Comparison of ENCODE assay signal across 16 cellular contexts in the genomic region with DNA sequence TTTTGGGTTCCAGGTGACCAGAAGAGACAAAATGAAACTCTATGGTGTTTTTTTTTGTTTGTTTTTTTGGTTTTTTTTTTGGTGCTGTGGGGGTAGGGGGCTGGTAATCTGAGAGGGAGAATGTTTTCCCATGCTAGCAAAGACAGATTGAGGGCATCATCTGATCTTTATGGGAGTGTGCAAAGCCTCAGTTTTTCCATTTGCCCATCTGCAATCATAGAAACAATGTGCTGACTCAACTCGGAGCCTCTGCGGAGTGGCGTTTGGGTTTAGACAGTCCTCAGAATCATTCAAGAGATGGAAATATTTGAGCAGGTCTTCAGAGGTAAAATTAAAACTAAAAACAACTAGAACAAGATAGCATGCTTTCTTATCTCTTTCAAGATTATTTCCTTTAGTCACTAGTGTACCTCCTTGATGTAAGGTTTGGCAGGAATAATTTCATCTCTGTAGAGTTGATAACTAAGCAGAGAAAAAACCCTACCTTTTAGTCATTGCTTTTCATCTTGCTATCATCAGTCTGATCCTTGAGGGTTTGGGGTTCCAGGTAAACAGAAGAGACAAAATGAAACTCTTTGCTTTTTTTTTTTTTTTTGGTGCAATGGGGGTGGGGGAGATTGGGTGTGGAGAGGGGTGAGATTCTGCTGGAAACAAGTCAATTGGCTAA. TPM values are rescaled to one million over a fixed set of nuclear protein-coding genes. Genes with fewer than 3 reads are reported as not detected.
DNase-seq lines count a peak whose midpoint lies in the region; ATAC-seq and TF ChIP-seq lines count a peak whose summit lies in the region.
"Had no signal": no experiment of that assay in that cellular context is flagged by ENCODE, and none has a peak within 500 bp of the region (broad histone marks: within the 10 kb centered on the region; RNA-seq: fewer than 3 reads in every experiment).

No MANE protein-coding gene starts in this region.

- H3K36me3 Mint-ChIP-seq in activated CD4-positive, alpha-beta T cell treated with anti-CD3 and anti-CD28 coated beads, Interleukin-2, amount 10 ng/mL, durations not matched to agents 7 days and 5 days (ENCODE audit: low read depth): peaks cover 3% of the 10 kb centered on the region
- no peaks in the 10 kb centered on the region for H3K36me3 Mint-ChIP-seq in activated naive CD4-positive, alpha-beta T cell treated with anti-CD3 and anti-CD28 coated beads, Interleukin-2, amount 50 U/mL, for 72 hours
- peaks cover under 1% of the 10 kb centered on the region; the same call in 1 of the 2 replicates for H3K36me3 Mint-ChIP-seq in HFFc6 (ENCODE audit: low read depth)

- no peaks in the 10 kb centered on the region for H3K27me3 Mint-ChIP-seq in stimulated activated naive CD8-positive, alpha-beta T cell treated with anti-CD3 and anti-CD28 coated beads, Interleukin-15, amount 100 ng/mL, for 72 hours
- H3K27me3 Mint-ChIP-seq in activated CD4-positive, alpha-beta T cell treated with anti-CD3 and anti-CD28 coated beads, Interleukin-2, amount 10 ng/mL, durations not matched to agents 7 days and 5 days: no peaks in the 10 kb centered on the region
- H3K27me3 Mint-ChIP-seq in HFFc6 (ENCODE audit: insufficient read depth): peaks cover 3% of the 10 kb centered on the region; the same call in 1 of the 2 replicates
- H3K27me3 Mint-ChIP-seq: IgD-negative memory B cell had no signal

- ATAC-seq in stimulated activated naive CD8-positive, alpha-beta T cell treated with anti-CD3 and anti-CD28 coated beads, Interleukin-15, Interleukin-2, amounts not matched to agents 100 U/mL and 50 U/mL, for 24 hours: peak; percentile 66
- ATAC-seq in stimulated activated naive CD8-positive, alpha-beta T cell treated with anti-CD3 and anti-CD28 coated beads, Interleukin-15, amount 100 ng/mL, for 72 hours: no peak
- ATAC-seq in activated naive CD4-positive, alpha-beta T cell treated with anti-CD3 and anti-CD28 coated beads, Interleukin-2, amount 50 U/mL, for 72 hours: peak; percentile 71 to 88
- ATAC-seq in HG03175 (IDR thresholded peaks at IDR 0.05; ENCODE audit: unreplicated experiment): no peak
- ATAC-seq: CD8-positive, alpha-beta T cell had no signal

- H3K9me3 Mint-ChIP-seq in stimulated activated naive CD8-positive, alpha-beta T cell treated with anti-CD3 and anti-CD28 coated beads, Interleukin-15, amount 100 ng/mL, for 72 hours: no peaks in the 10 kb centered on the region
- H3K9me3 Mint-ChIP-seq in activated CD4-positive, alpha-beta T cell treated with anti-CD3 and anti-CD28 coated beads, Interleukin-2, amount 10 ng/mL, durations not matched to agents 7 days and 5 days: no peaks in the 10 kb centered on the region
- H3K9me3 Mint-ChIP-seq in activated naive CD4-positive, alpha-beta T cell treated with anti-CD3 and anti-CD28 coated beads, Interleukin-2, amount 50 U/mL, for 72 hours: no peaks in the 10 kb centered on the region
- no peaks in the 10 kb centered on the region for H3K9me3 Mint-ChIP-seq in HFFc6
- H3K9me3 Mint-ChIP-seq: CD8-positive, alpha-beta T cell; IgD-negative memory B cell had no signal

- H3K4me3 Mint-ChIP-seq in stimulated activated naive CD8-positive, alpha-beta T cell treated with anti-CD3 and anti-CD28 coated beads, Interleukin-15, amount 100 ng/mL, for 72 hours: no peak overlapping the region
- no peak overlapping the region for H3K4me3 Mint-ChIP-seq in activated CD4-positive, alpha-beta T cell treated with anti-CD3 and anti-CD28 coated beads, Interleukin-2, amount 10 ng/mL, durations not matched to agents 7 days and 5 days
- no peak overlapping the region for H3K4me3 Mint-ChIP-seq in HFFc6
- H3K4me3 Mint-ChIP-seq: CD8-positive, alpha-beta T cell; IgD-negative memory B cell had no signal

- H3K4me1 Mint-ChIP-seq in stimulated activated naive CD8-positive, alpha-beta T cell treated with anti-CD3 and anti-CD28 coated beads, Interleukin-15, amount 100 ng/mL, for 72 hours: peaks cover 13% of the 10 kb centered on the region
- H3K4me1 Mint-ChIP-seq in activated CD4-positive, alpha-beta T cell treated with anti-CD3 and anti-CD28 coated beads, Interleukin-2, amount 10 ng/mL, durations not matched to agents 7 days and 5 days: peaks cover 17% of the 10 kb centered on the region
- no peaks in the 10 kb centered on the region for H3K4me1 Mint-ChIP-seq in HFFc6 (ENCODE audit: low read depth)

- POLR2A ChIA-PET in activated CD4-positive, alpha-beta T cell treated with anti-CD3 and anti-CD28 coated beads, Interleukin-2, amount 10 ng/mL, durations not matched to agents 7 days and 5 days (lab: Charles Lee): no interaction called here

- TF ChIP-seq CTCF in GM20000 (IDR thresholded peaks at IDR 0.05; ENCODE audit: extremely low read depth, missing control alignments): no peak
- TF ChIP-seq CTCF in HFFc6 (IDR thresholded peaks at IDR 0.05): no peak

- CTCF ChIA-PET in activated CD4-positive, alpha-beta T cell treated with anti-CD3 and anti-CD28 coated beads, Interleukin-2, amount 10 ng/mL, durations not matched to agents 7 days and 5 days (lab: Charles Lee): no interaction called here

- H3K27ac Mint-ChIP-seq in stimulated activated naive CD8-positive, alpha-beta T cell treated with anti-CD3 and anti-CD28 coated beads, Interleukin-15, amount 100 ng/mL, for 72 hours: no peak overlapping the region
- H3K27ac Mint-ChIP-seq in activated CD4-positive, alpha-beta T cell treated with anti-CD3 and anti-CD28 coated beads, Interleukin-2, amount 10 ng/mL, durations not matched to agents 7 days and 5 days: peak overlapping the region; percentile 1
- H3K27ac Mint-ChIP-seq in activated naive CD4-positive, alpha-beta T cell treated with anti-CD3 and anti-CD28 coated beads, Interleukin-2, amount 50 U/mL, for 72 hours: peak overlapping the region in 1 of 2 donors; percentile 46
- no peak overlapping the region for H3K27ac Mint-ChIP-seq in HFFc6
- H3K27ac Mint-ChIP-seq: CD8-positive, alpha-beta T cell had no signal

- DNase-seq in stimulated activated naive CD8-positive, alpha-beta T cell treated with anti-CD3 and anti-CD28 coated beads, Interleukin-15, Interleukin-2, amounts not matched to agents 100 U/mL and 50 U/mL, for 24 hours: no peak
- DNase-seq in stimulated activated naive CD8-positive, alpha-beta T cell treated with anti-CD3 and anti-CD28 coated beads, Interleukin-15, amount 100 ng/mL, for 72 hours: no peak
- no peak for DNase-seq in activated CD4-positive, alpha-beta T cell treated with anti-CD3 and anti-CD28 coated beads, Interleukin-2, amount 10 ng/mL, durations not matched to agents 7 days and 5 days
- no peak for DNase-seq in activated naive CD4-positive, alpha-beta T cell treated with anti-CD3 and anti-CD28 coated beads, Interleukin-2, amount 50 U/mL, for 72 hours (ENCODE audit: low spot score in 2 of 2)
- no peak for DNase-seq in GM20000 (ENCODE audit: low spot score)
- no peak for DNase-seq in HFFc6
- DNase-seq: CD8-positive, alpha-beta T cell; cortex of kidney; DMS153; GDM1; NCI-H2227 treated with DMSO at 0.1 percent for 48 hours; NCI-H748 treated with DMSO at 0.1 percent for 48 hours; stomach; upper lobe of left lung had no signal

RNA-seq across cellular contexts. Expression of a gene that starts 18.0 kb away (rescaled TPM):
- total RNA-seq in activated CD4-positive, alpha-beta T cell treated with anti-CD3 and anti-CD28 coated beads, Interleukin-2, amount 10 ng/mL, durations not matched to agents 7 days and 5 days: 1 to 10 TPM; 6.2 to 6.3 TPM
- total RNA-seq in activated naive CD4-positive, alpha-beta T cell treated with anti-CD3 and anti-CD28 coated beads, Interleukin-2, amount 50 U/mL, for 72 hours: 10 to 100 TPM in 1 of 2 donors, 1 to 10 TPM in 1; 5.5 to 12.0 TPM
- 1 to 10 TPM; 7.7 to 9.1 (median 8.1) TPM for total RNA-seq in HFFc6 (2021; fragmentation: NEBNext Ultra II Directional; extraction: Animal tissue kit (Norgen Biotek cat#: 25700))

Comparison
In these comparisons a context has a peak if more than half of its experiments do, and no peak if none do; other contexts are left out.
1. ATAC-seq: peak in stimulated activated naive CD8-positive, alpha-beta T cell treated with anti-CD3 and anti-CD28 coated beads, Interleukin-15, Interleukin-2, amounts not matched to agents 100 U/mL and 50 U/mL, for 24 hours (single experiment) and activated naive CD4-positive, alpha-beta T cell treated with anti-CD3 and anti-CD28 coated beads, Interleukin-2, amount 50 U/mL, for 72 hours (2 of 2); none in stimulated activated naive CD8-positive, alpha-beta T cell treated with anti-CD3 and anti-CD28 coated beads, Interleukin-15, amount 100 ng/mL, for 72 hours (single experiment) and HG03175 (single experiment).